In the genomic region with DNA sequence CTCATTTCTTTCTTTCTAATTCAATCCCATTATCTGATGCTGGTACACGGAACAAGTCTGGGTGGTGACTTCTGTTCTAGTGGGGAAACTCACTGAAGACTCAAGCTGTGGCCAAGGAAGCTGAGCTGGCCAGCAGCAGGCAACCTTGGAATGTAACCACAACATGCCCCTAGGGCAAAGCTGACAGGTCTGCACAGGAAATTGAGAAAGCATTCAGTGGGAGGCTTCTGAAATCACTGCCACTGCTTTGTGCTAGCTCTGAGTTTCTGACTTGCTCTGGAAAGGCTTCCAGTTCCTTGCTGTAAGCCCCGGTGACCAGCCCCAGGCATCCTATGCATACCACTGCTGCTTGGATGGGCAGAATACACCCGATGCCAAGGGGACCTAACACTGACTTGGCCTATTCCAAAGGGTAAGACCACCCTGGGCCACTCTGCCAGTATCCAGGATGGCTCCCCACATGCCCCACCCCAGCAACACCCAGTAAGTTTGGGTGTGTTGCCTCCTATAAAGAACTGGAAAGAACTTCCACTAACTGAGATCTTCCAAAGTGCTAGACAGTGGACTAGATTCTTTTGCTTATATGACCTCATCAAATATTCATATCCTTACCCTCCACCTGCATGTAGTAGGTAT, we compare ENCODE assay signal across 12 cellular contexts.
DNase-seq lines count a peak whose midpoint lies in the region; ATAC-seq and TF ChIP-seq lines count a peak whose summit lies in the region.
"Had no signal": no experiment of that assay in that cellular context is flagged by ENCODE, and none has a peak within 500 bp of the region (broad histone marks: within the 10 kb centered on the region; RNA-seq: fewer than 3 reads in every experiment).

No MANE protein-coding gene starts in this region.

- no peaks in the 10 kb centered on the region for H3K36me3 ChIP-seq in Caco-2 (ENCODE audit: control insufficient read depth, insufficient read depth, low read length)
- H3K36me3 ChIP-seq: sigmoid colon, stomach had no signal

- no peak overlapping the region for H3K4me3 ChIP-seq in Caco-2 (ENCODE audit: low read depth, low read length)
- H3K4me3 ChIP-seq: sigmoid colon, stomach had no signal

- no peak for TF ChIP-seq CTCF in Caco-2 (IDR thresholded peaks at IDR 0.05; ENCODE audit: insufficient read depth in 1 of 2, low read depth in 1 of 2, low read length in 1 of 2, severe bottlenecking in 1 of 2, unreplicated experiment in 1 of 2)
- TF ChIP-seq CTCF in GM13976 (IDR thresholded peaks at IDR 0.05; ENCODE audit: borderline replicate concordance, control extremely low read depth, extremely low read depth, insufficient read depth, missing control alignments): no peak

- H3K27me3 ChIP-seq in Caco-2 (replicated peaks; ENCODE audit: control insufficient read depth, insufficient read depth, low read length): no peaks in the 10 kb centered on the region
- H3K27me3 ChIP-seq: sigmoid colon, stomach had no signal

- H3K27me3 Mint-ChIP-seq in Caco-2 (ENCODE audit: insufficient read depth, unreplicated experiment): no peaks in the 10 kb centered on the region
- H3K27me3 Mint-ChIP-seq: activated naive CD8-positive, alpha-beta T cell treated with anti-CD3 and anti-CD28 coated beads, Interleukin-2, amount 50 U/mL, for 24 hours had no signal

- no peaks in the 10 kb centered on the region for H3K9me3 Mint-ChIP-seq in Caco-2 (ENCODE audit: unreplicated experiment)
- H3K9me3 Mint-ChIP-seq: activated naive CD8-positive, alpha-beta T cell treated with anti-CD3 and anti-CD28 coated beads, Interleukin-2, amount 50 U/mL, for 24 hours had no signal

- CTCF ChIA-PET in Caco-2 (lab: Charles Lee): no interaction called here

- H3K4me1 Mint-ChIP-seq in Caco-2 (ENCODE audit: low read depth, unreplicated experiment): no peaks in the 10 kb centered on the region
- H3K4me1 Mint-ChIP-seq: activated naive CD8-positive, alpha-beta T cell treated with anti-CD3 and anti-CD28 coated beads, Interleukin-2, amount 50 U/mL, for 24 hours had no signal

- POLR2A ChIA-PET in Caco-2 (lab: Charles Lee): no interaction called here

- H3K4me3 Mint-ChIP-seq in Caco-2 (ENCODE audit: unreplicated experiment): no peak overlapping the region
- H3K4me3 Mint-ChIP-seq: activated naive CD8-positive, alpha-beta T cell treated with anti-CD3 and anti-CD28 coated beads, Interleukin-2, amount 50 U/mL, for 24 hours had no signal

- H3K9me3 ChIP-seq in Caco-2: no peaks in the 10 kb centered on the region
- H3K9me3 ChIP-seq: sigmoid colon, stomach had no signal

- in situ Hi-C loops in GM13976 (cut with MboI; ENCODE audit: low sequenced_read_pairs, unreplicated experiment): no loop called here

- H3K27ac Mint-ChIP-seq in Caco-2 (ENCODE audit: unreplicated experiment): no peak overlapping the region
- H3K27ac Mint-ChIP-seq: activated naive CD8-positive, alpha-beta T cell treated with anti-CD3 and anti-CD28 coated beads, Interleukin-2, amount 50 U/mL, for 24 hours had no signal

- H3K4me1 ChIP-seq in Caco-2: no peaks in the 10 kb centered on the region

- ATAC-seq in HG03565 (IDR thresholded peaks at IDR 0.05; ENCODE audit: unreplicated experiment): no peak
- ATAC-seq: activated naive CD8-positive, alpha-beta T cell treated with anti-CD3 and anti-CD28 coated beads, Interleukin-2, amount 50 U/mL, for 24 hours had no signal

- intact Hi-C loops in Caco-2 (cut with micrococcal nuclease; ENCODE audit: unreplicated experiment): no loop called here

- BruUV-seq in Caco-2 (replicated peaks; lab: Mats Ljungman, UMichigan): no TSS peak

- no peaks in the 10 kb centered on the region for H3K36me3 Mint-ChIP-seq in Caco-2 (ENCODE audit: insufficient read depth, unreplicated experiment)

- DNase-seq in Caco-2 (peak; percentile 42 to 64), NCI-H226 (peak; percentile 97), ecto neural progenitor cell (ENCODE audit: low spot score) (peak; percentile 56), non-pigmented ciliary epithelial cell (ENCODE audit: low read depth) (peak; percentile 78), NCI-H2029 (lab: John Stamatoyannopoulos, UW) (no peak), T-helper 2 cell (no peak), GM13976 (ENCODE audit: low spot score) (no peak)
- DNase-seq: activated naive CD8-positive, alpha-beta T cell treated with anti-CD3 and anti-CD28 coated beads, Interleukin-2, amount 50 U/mL, for 24 hours; NCI-H524 treated with DMSO at 0.1 percent for 48 hours; sigmoid colon; stomach had no signal

Comparison
In these comparisons a context has a peak if more than half of its experiments do, and no peak if none do; other contexts are left out.
1. DNase-seq: peak in Caco-2 (2 of 2), NCI-H226 (single experiment), ecto neural progenitor cell (single experiment) and non-pigmented ciliary epithelial cell (single experiment); none in NCI-H2029 (single experiment), T-helper 2 cell (0 of 5) and GM13976 (single experiment).